20 cellular contexts compared by ENCODE assay signal in genomic region chr10:46017733-46018132, GRCh38. TPM values are rescaled to one million over a fixed set of nuclear protein-coding genes. Genes with fewer than 3 reads are reported as not detected.
DNase-seq lines count a peak whose midpoint lies in the region; ATAC-seq and TF ChIP-seq lines count a peak whose summit lies in the region.
"Had no signal": no experiment of that assay in that cellular context is flagged by ENCODE, and none has a peak within 500 bp of the region (broad histone marks: within the 10 kb centered on the region; RNA-seq: fewer than 3 reads in every experiment).

No MANE protein-coding gene starts in this region.

- TF ChIP-seq POLR2A in gastrocnemius medialis (IDR thresholded peaks at IDR 0.05) (no peak), thyroid gland (IDR thresholded peaks at IDR 0.05) (no peak)

- in situ Hi-C loops in gastrocnemius medialis (cut with MboI; ENCODE audit: low sequenced_read_pairs in 4 of 4): loop anchor here in 1 of 4 donors (25.0 kb wide), 1 partner anchor 1030 kb away; the partner anchor contains the start of gene DEPP1

- no peaks in the 10 kb centered on the region for H3K9me3 ChIP-seq in CD8-positive, alpha-beta memory T cell (ENCODE audit: low read length)
- H3K9me3 ChIP-seq in gastrocnemius medialis (no peaks in the 10 kb centered on the region), thyroid gland (no peaks in the 10 kb centered on the region)

- 93 to 94% methylated on average over 2 of the region's 2 CpGs for WGBS in thyroid gland, 2 donors

- peak overlapping the region; percentile 21 for H3K27ac ChIP-seq in CD8-positive, alpha-beta memory T cell (ENCODE audit: low read depth, low read length)
- H3K27ac ChIP-seq in gastrocnemius medialis (peak overlapping the region; percentile 38 to 96 (median 90)), thyroid gland (no peak overlapping the region)
- H3K27ac ChIP-seq: parathyroid adenoma had no signal

- CTCF ChIA-PET in CD8-positive, alpha-beta memory T cell (lab: Charles Lee): interaction anchor here (1.3 kb wide), 1 partner anchor 12 kb away, joined by 6 read pairs; no protein-coding TSS in a partner anchor

- H3K27me3 ChIP-seq in CD8-positive, alpha-beta memory T cell (ENCODE audit: insufficient read depth, low read length, poor library complexity, severe bottlenecking): no peaks in the 10 kb centered on the region
- H3K27me3 ChIP-seq in gastrocnemius medialis: no peaks in the 10 kb centered on the region
- H3K27me3 ChIP-seq in thyroid gland: no peaks in the 10 kb centered on the region

- no peak for ATAC-seq in effector memory CD8-positive, alpha-beta T cell (replicated peaks)
- ATAC-seq in gastrocnemius medialis: no peak
- ATAC-seq: left colon, WTC11 had no signal

- TF ChIP-seq CTCF in gastrocnemius medialis (IDR thresholded peaks at IDR 0.05 in 4 of 5, conservative IDR thresholded peaks at IDR 0.05 in 1 of 5) (no peak), thyroid gland (IDR thresholded peaks at IDR 0.05) (no peak)

- no peak for DNase-seq in activated T-cell treated with anti-CD3 and anti-CD28 coated beads, Interleukin-2, amount 50 U/mL, for 24 hours
- DNase-seq in activated T-cell treated with anti-CD3 and anti-CD28 coated beads for 4 hours (no peak), gastrocnemius medialis (no peak), thyroid gland (no peak), NCI-H1930 (lab: John Stamatoyannopoulos, UW) (no peak), NCI-H446 treated with DMSO at 0.1 percent for 48 hours (lab: John Stamatoyannopoulos, UW) (no peak)
- no peak for DNase-seq in CD8-positive, alpha-beta memory T cell
- no peak for DNase-seq in effector memory CD8-positive, alpha-beta T cell
- DNase-seq: ACHN, activated gamma-delta T cell treated with Interleukin-2 at 50 U/mL for 16 hours, left colon, NCI-H1436 treated with DMSO at 0.1 percent for 48 hours, NCI-H2171 treated with DMSO at 0.1 percent for 48 hours, NCI-H748 treated with DMSO at 0.1 percent for 48 hours had no signal

- POLR2A ChIA-PET in CD8-positive, alpha-beta memory T cell (lab: Charles Lee): interaction anchor here (0.6 kb wide), 1 partner anchor 10 kb away, joined by 3 read pairs; no protein-coding TSS in a partner anchor

- H3K27ac Mint-ChIP-seq in activated T-cell treated with anti-CD3 and anti-CD28 coated beads, Interleukin-2, amount 50 U/mL, for 24 hours: peak overlapping the region; percentile 72
- peak overlapping the region in 4 of 8 donors; percentile 8 to 48 (median 32) for H3K27ac Mint-ChIP-seq in CD8-positive, alpha-beta memory T cell
- peak overlapping the region; percentile 33 to 67 for H3K27ac Mint-ChIP-seq in effector memory CD8-positive, alpha-beta T cell
- H3K27ac Mint-ChIP-seq: T-helper 1 cell treated with Interleukin-12 subunit alpha and Interleukin-12 subunit beta and Interleukin-4 antibody, amounts not matched to agents 30 μg/mL and 1 μg/mL, for 36 hours; WTC11 had no signal

- peaks cover 68% of the 10 kb centered on the region for H3K4me1 Mint-ChIP-seq in activated T-cell treated with anti-CD3 and anti-CD28 coated beads, Interleukin-2, amount 50 U/mL, for 24 hours (ENCODE audit: low read depth)
- peaks cover 47 to 75% (median 67%) of the 10 kb centered on the region in 3 donors for H3K4me1 Mint-ChIP-seq in CD8-positive, alpha-beta memory T cell
- peaks cover 21 to 49% of the 10 kb centered on the region in 2 donors for H3K4me1 Mint-ChIP-seq in effector memory CD8-positive, alpha-beta T cell (ENCODE audit: low read depth in 2 of 2)

- peaks cover 35% of the 10 kb centered on the region for H3K4me1 ChIP-seq in CD8-positive, alpha-beta memory T cell (ENCODE audit: insufficient read depth, low read length)
- H3K4me1 ChIP-seq in gastrocnemius medialis (peaks cover 73 to 74% of the 10 kb centered on the region in 2 donors), thyroid gland (peaks cover 32 to 56% of the 10 kb centered on the region in 2 donors)

- H3K4me3 ChIP-seq in CD8-positive, alpha-beta memory T cell (ENCODE audit: low read length): no peak overlapping the region
- no peak overlapping the region for H3K4me3 ChIP-seq in gastrocnemius medialis
- H3K4me3 ChIP-seq in thyroid gland (replicated peaks in 1 of 3): no peak overlapping the region

- no peaks in the 10 kb centered on the region for H3K9me3 Mint-ChIP-seq in activated T-cell treated with anti-CD3 and anti-CD28 coated beads, Interleukin-2, amount 50 U/mL, for 24 hours
- no peaks in the 10 kb centered on the region for H3K9me3 Mint-ChIP-seq in CD8-positive, alpha-beta memory T cell
- H3K9me3 Mint-ChIP-seq in effector memory CD8-positive, alpha-beta T cell: no peaks in the 10 kb centered on the region
- H3K9me3 Mint-ChIP-seq: T-helper 1 cell treated with Interleukin-12 subunit alpha and Interleukin-12 subunit beta and Interleukin-4 antibody, amounts not matched to agents 30 μg/mL and 1 μg/mL, for 36 hours; WTC11 had no signal

- intact Hi-C loops in gastrocnemius medialis (cut with DNase I; ENCODE audit: low total_unique reads) (no loop called here), thyroid gland (cut with DNase I) (no loop called here)

- no peaks in the 10 kb centered on the region for H3K27me3 Mint-ChIP-seq in activated T-cell treated with anti-CD3 and anti-CD28 coated beads, Interleukin-2, amount 50 U/mL, for 24 hours
- H3K27me3 Mint-ChIP-seq in CD8-positive, alpha-beta memory T cell: no peaks in the 10 kb centered on the region
- no peaks in the 10 kb centered on the region for H3K27me3 Mint-ChIP-seq in effector memory CD8-positive, alpha-beta T cell

- H3K36me3 ChIP-seq in CD8-positive, alpha-beta memory T cell (ENCODE audit: insufficient read depth, low read length): peaks cover 22% of the 10 kb centered on the region
- H3K36me3 ChIP-seq in gastrocnemius medialis (peaks cover 0 to 29% of the 10 kb centered on the region in 2 donors), thyroid gland (peaks cover 17 to 22% of the 10 kb centered on the region in 2 donors)

- H3K36me3 Mint-ChIP-seq in activated T-cell treated with anti-CD3 and anti-CD28 coated beads, Interleukin-2, amount 50 U/mL, for 24 hours (ENCODE audit: low read depth): peaks cover 76% of the 10 kb centered on the region
- peaks cover 5 to 49% (median 6%) of the 10 kb centered on the region in 3 donors for H3K36me3 Mint-ChIP-seq in CD8-positive, alpha-beta memory T cell
- H3K36me3 Mint-ChIP-seq in effector memory CD8-positive, alpha-beta T cell (ENCODE audit: insufficient read depth): peaks cover 44% of the 10 kb centered on the region

- H3K4me3 Mint-ChIP-seq in activated T-cell treated with anti-CD3 and anti-CD28 coated beads, Interleukin-2, amount 50 U/mL, for 24 hours: no peak overlapping the region
- no peak overlapping the region for H3K4me3 Mint-ChIP-seq in CD8-positive, alpha-beta memory T cell
- H3K4me3 Mint-ChIP-seq in effector memory CD8-positive, alpha-beta T cell: no peak overlapping the region
- H3K4me3 Mint-ChIP-seq: T-helper 1 cell treated with Interleukin-12 subunit alpha and Interleukin-12 subunit beta and Interleukin-4 antibody, amounts not matched to agents 30 μg/mL and 1 μg/mL, for 36 hours; WTC11 had no signal

RNA-seq across cellular contexts. Expression of gene NCOA4, which starts 12.7 kb away (rescaled TPM):
- total RNA-seq in CD8-positive, alpha-beta memory T cell: 100 to 1,000 TPM; 110 to 113 TPM
- polyA plus RNA-seq in CD8-positive, alpha-beta memory T cell: 147 TPM
- total RNA-seq in gastrocnemius medialis (100 to 1,000 TPM; 139 to 173 (median 157) TPM), thyroid gland (100 to 1,000 TPM; 140 to 189 (median 160) TPM)

RNA-seq across cellular contexts. Expression of gene MSMB, which starts 28.3 kb away (rescaled TPM):
- total RNA-seq in CD8-positive, alpha-beta memory T cell: not detected
- not detected for polyA plus RNA-seq in CD8-positive, alpha-beta memory T cell
- total RNA-seq in gastrocnemius medialis (not detected), thyroid gland (not detected)
- total RNA-seq: Daoy, dermis microvascular lymphatic vessel endothelial cell, H1, left colon, WTC11 had no signal
- polyA plus RNA-seq: H1 had no signal

RNA-seq across cellular contexts. Expression of gene TIMM23, which starts 45.4 kb away (rescaled TPM):
- 100 to 1,000 TPM in 1 of 2 experiments, 10 to 100 TPM in 1; 96.4 to 101 TPM for total RNA-seq in CD8-positive, alpha-beta memory T cell
- 65.3 TPM for polyA plus RNA-seq in CD8-positive, alpha-beta memory T cell
- 100 to 1,000 TPM; 105 to 134 (median 126) TPM for total RNA-seq in gastrocnemius medialis
- total RNA-seq in thyroid gland: 10 to 100 TPM; 68.7 to 85.6 (median 72.1) TPM

Comparison
In these comparisons a context has a peak if more than half of its experiments do, and no peak if none do; other contexts are left out.
1. H3K27ac ChIP-seq: peak in CD8-positive, alpha-beta memory T cell (single experiment) and gastrocnemius medialis (4 of 4); none in thyroid gland (0 of 3).